Comparison of ENCODE assay signal across 8 cellular contexts in genomic region chr1:156625436-156626078, GRCh38. TPM values are rescaled to one million over a fixed set of nuclear protein-coding genes. Genes with fewer than 3 reads are reported as not detected.
DNase-seq lines count a peak whose midpoint lies in the region; ATAC-seq and TF ChIP-seq lines count a peak whose summit lies in the region.

No MANE protein-coding gene starts in this region.

- H3K4me1 ChIP-seq in gastroesophageal sphincter (peaks cover 0 to 31% (median 22%) of the 10 kb centered on the region in 3 donors), urinary bladder (ENCODE audit: insufficient read depth) (no peaks in the 10 kb centered on the region)

- H3K27me3 ChIP-seq in gastroesophageal sphincter, result peaks cover 84% of the 10 kb centered on the region

- H3K4me3 Mint-ChIP-seq in osteocyte (ENCODE audit: unreplicated experiment), result peak overlapping the region; percentile 40

- H3K27ac ChIP-seq in gastroesophageal sphincter (peak overlapping the region in 1 of 4 donors; percentile 72), urinary bladder (ENCODE audit: low read depth) (no peak overlapping the region)

- no peaks in the 10 kb centered on the region for H3K9me3 ChIP-seq in gastroesophageal sphincter

- peak overlapping the region; percentile 5 to 48 for H3K4me3 ChIP-seq in gastroesophageal sphincter
- peak overlapping the region; percentile 42 for H3K4me3 ChIP-seq in urinary bladder (ENCODE audit: low read depth, low read length)

- DNase-seq in NCI-H2171 treated with DMSO at 0.1 percent for 48 hours (lab: John Stamatoyannopoulos, UW), result peak; percentile 38
- DNase-seq in NCI-H2171 (lab: John Stamatoyannopoulos, UW), result no peak
- peak; percentile 18 for DNase-seq in OCI-M2 (lab: John Stamatoyannopoulos, UW; ENCODE audit: unreplicated experiment)
- peak; percentile 88 for DNase-seq in activated effector memory CD4-positive, alpha-beta T cell treated with anti-CD3 and anti-CD28 coated beads, Interleukin-2, amount 50 U/mL, for 16 hours
- no peak for DNase-seq in osteocyte (ENCODE audit: extremely low spot score, unreplicated experiment)

- peak; percentile 74 to 84 (median 78) for TF ChIP-seq CTCF in gastroesophageal sphincter (IDR thresholded peaks at IDR 0.05)
- TF ChIP-seq CTCF in osteocyte (IDR thresholded peaks at IDR 0.05), result peak; percentile 81

- H3K36me3 ChIP-seq in gastroesophageal sphincter (no peaks in the 10 kb centered on the region), urinary bladder (ENCODE audit: insufficient read depth) (no peaks in the 10 kb centered on the region)

- TF ChIP-seq EP300 in gastroesophageal sphincter (IDR thresholded peaks at IDR 0.05), result no peak

- H3K27ac Mint-ChIP-seq in osteocyte (ENCODE audit: unreplicated experiment), result no peak overlapping the region

- H3K36me3 Mint-ChIP-seq in osteocyte (ENCODE audit: unreplicated experiment), result no peaks in the 10 kb centered on the region

- peak; percentile 58 for ATAC-seq in gastroesophageal sphincter
- no peak for ATAC-seq in HG03378 (IDR thresholded peaks at IDR 0.05; ENCODE audit: unreplicated experiment)

- no peaks in the 10 kb centered on the region for H3K9me3 Mint-ChIP-seq in osteocyte (ENCODE audit: unreplicated experiment)

- peaks cover 57% of the 10 kb centered on the region for H3K27me3 Mint-ChIP-seq in osteocyte (ENCODE audit: unreplicated experiment)

- no peak for TF ChIP-seq POLR2A in gastroesophageal sphincter (IDR thresholded peaks at IDR 0.05)

- 0 to 3% methylated on average over 8 to 21 of the region's 45 CpGs for WGBS in gastroesophageal sphincter (ENCODE audit: low coverage in 1 of 2), 2 donors
- 1% methylated on average over 45 of the region's 45 CpGs for WGBS in urinary bladder

- peaks cover 13% of the 10 kb centered on the region for H3K4me1 Mint-ChIP-seq in osteocyte (ENCODE audit: unreplicated experiment)

RNA-seq across cellular contexts. Expression of gene HAPLN2, which starts 6.3 kb away (rescaled TPM):
- total RNA-seq in gastroesophageal sphincter (1 to 10 TPM in 2 of 4 donors, under 1 TPM in 2; 0.13 to 3.0 (median 1.2) TPM), osteocyte (0.35 TPM in 1 of 2 replicates, not detected in the other), urinary bladder (not detected)
- polyA plus RNA-seq in urinary bladder, result 4.0 TPM

RNA-seq across cellular contexts. Expression of gene BCAN, which starts 16.4 kb away (rescaled TPM):
- total RNA-seq in gastroesophageal sphincter (1 to 10 TPM in 2 of 4 donors, under 1 TPM in 1, not detected in 1; 0.50 to 5.0 (median 1.9) TPM), osteocyte (0.29 and 0.43 TPM in 2 replicates), urinary bladder (0.48 TPM)
- 0.19 TPM for polyA plus RNA-seq in urinary bladder

RNA-seq across cellular contexts. Expression of gene GPATCH4, which starts 24.3 kb away (rescaled TPM):
- 10 to 100 TPM; 18.4 to 37.2 (median 24.0) TPM for total RNA-seq in gastroesophageal sphincter
- 17.2 and 20.6 TPM in 2 replicates for total RNA-seq in osteocyte
- total RNA-seq in urinary bladder, result 6.1 TPM
- polyA plus RNA-seq in urinary bladder, result 24.5 TPM

RNA-seq across cellular contexts. Expression of gene NAXE, which starts 34.0 kb away (rescaled TPM):
- total RNA-seq in gastroesophageal sphincter (10 to 100 TPM; 65.1 to 93.6 (median 73.4) TPM), osteocyte (59.2 and 63.4 TPM in 2 replicates), urinary bladder (27.3 TPM)
- 84.1 TPM for polyA plus RNA-seq in urinary bladder

RNA-seq across cellular contexts. Expression of gene TTC24, which starts 46.0 kb away (rescaled TPM):
- not detected for total RNA-seq in gastroesophageal sphincter
- not detected in 2 replicates for total RNA-seq in osteocyte
- not detected for total RNA-seq in urinary bladder
- 0.09 TPM for polyA plus RNA-seq in urinary bladder

Comparison
In these comparisons a context has a peak if more than half of its experiments do, and no peak if none do; other contexts are left out.
1. DNase-seq: peak in NCI-H2171 treated with DMSO at 0.1 percent for 48 hours (single experiment), OCI-M2 (single experiment) and activated effector memory CD4-positive, alpha-beta T cell treated with anti-CD3 and anti-CD28 coated beads, Interleukin-2, amount 50 U/mL, for 16 hours (single experiment); none in NCI-H2171 (single experiment) and osteocyte (single experiment).